In genomic region chr9:91101598-91102168, GRCh38 we compare ENCODE assay signal across 8 cellular contexts.
DNase-seq lines count a peak whose midpoint lies in the region; ATAC-seq and TF ChIP-seq lines count a peak whose summit lies in the region.

No MANE protein-coding gene starts in this region.

- peak overlapping the region; percentile 84 to 94 for H3K27ac Mint-ChIP-seq in natural killer cell treated with Interleukin-12 subunit alpha and Interleukin-12 subunit beta and Interleukin-15 and Interleukin-18, amount 100 ng/mL, for 72 hours

- peaks cover 3 to 41% (median 30%) of the 10 kb centered on the region in 12 donors for H3K4me1 ChIP-seq in heart left ventricle
- H3K4me1 ChIP-seq in uterus: peaks cover 0 to 5% of the 10 kb centered on the region in 2 donors

- ATAC-seq in heart left ventricle: no peak
- ATAC-seq in left ventricle myocardium superior: no peak
- peak; percentile 69 to 81 for ATAC-seq in natural killer cell treated with Interleukin-12 subunit alpha and Interleukin-12 subunit beta and Interleukin-15 and Interleukin-18, amount 100 ng/mL, for 72 hours
- ATAC-seq in HG02973 (IDR thresholded peaks at IDR 0.05; ENCODE audit: unreplicated experiment): no peak
- ATAC-seq in GM18909 (IDR thresholded peaks at IDR 0.05; ENCODE audit: poor library complexity, unreplicated experiment): no peak
- ATAC-seq in GM19463 (IDR thresholded peaks at IDR 0.05; ENCODE audit: unreplicated experiment): no peak

- DNase-seq in heart left ventricle (no peak), left ventricle myocardium superior (no peak), activated T-helper 1 cell treated with Interleukin-2 at 50 U/mL for 16 hours (ENCODE audit: low read depth) (peak; percentile 66), uterus (no peak)
- peak; percentile 75 for DNase-seq in natural killer cell treated with Interleukin-12 subunit alpha and Interleukin-12 subunit beta and Interleukin-15 and Interleukin-18, amount 100 ng/mL, for 72 hours (ENCODE audit: low spot score)

- peaks cover 42 to 50% of the 10 kb centered on the region in 2 donors for H3K4me1 Mint-ChIP-seq in natural killer cell treated with Interleukin-12 subunit alpha and Interleukin-12 subunit beta and Interleukin-15 and Interleukin-18, amount 100 ng/mL, for 72 hours (ENCODE audit: low read depth in 2 of 2)

- peaks cover 5% of the 10 kb centered on the region for H3K36me3 Mint-ChIP-seq in natural killer cell treated with Interleukin-12 subunit alpha and Interleukin-12 subunit beta and Interleukin-15 and Interleukin-18, amount 100 ng/mL, for 72 hours

- no peaks in the 10 kb centered on the region for H3K27me3 ChIP-seq in heart left ventricle
- H3K27me3 ChIP-seq in uterus: no peaks in the 10 kb centered on the region

- intact Hi-C loops in heart left ventricle (cut with DNase I) (loop anchor here in 7 of 10 donors (2.0 to 10.0 kb wide), 6 partner anchors 53 to 321 kb away; partner anchors contain the start of gene NFIL3 (in 2 of the 7)), left ventricle myocardium superior (cut with micrococcal nuclease) (no loop called here), uterus (cut with DNase I; ENCODE audit: low total_unique reads) (no loop called here)

- H3K36me3 ChIP-seq in heart left ventricle: no peaks in the 10 kb centered on the region
- no peaks in the 10 kb centered on the region for H3K36me3 ChIP-seq in uterus

- peak overlapping the region; percentile 47 for H3K4me3 Mint-ChIP-seq in natural killer cell treated with Interleukin-12 subunit alpha and Interleukin-12 subunit beta and Interleukin-15 and Interleukin-18, amount 100 ng/mL, for 72 hours

- no peak for TF ChIP-seq CTCF in heart left ventricle (IDR thresholded peaks at IDR 0.05)
- no peak for TF ChIP-seq CTCF in uterus (IDR thresholded peaks at IDR 0.05)

- H3K4me3 ChIP-seq in heart left ventricle (no peak overlapping the region), uterus (no peak overlapping the region)

- no peaks in the 10 kb centered on the region for H3K9me3 ChIP-seq in heart left ventricle
- H3K9me3 ChIP-seq in uterus: no peaks in the 10 kb centered on the region

- 38 to 59% (median 50%) methylated on average over 8 of the region's 8 CpGs for WGBS in heart left ventricle, 4 donors

- H3K9me3 Mint-ChIP-seq in natural killer cell treated with Interleukin-12 subunit alpha and Interleukin-12 subunit beta and Interleukin-15 and Interleukin-18, amount 100 ng/mL, for 72 hours: no peaks in the 10 kb centered on the region

- peak overlapping the region in 10 of 12 donors; percentile 62 to 93 (median 80) for H3K27ac ChIP-seq in heart left ventricle
- peak overlapping the region; percentile 57 to 59 for H3K27ac ChIP-seq in uterus

- peaks cover 0 to 2% of the 10 kb centered on the region in 2 donors for H3K27me3 Mint-ChIP-seq in natural killer cell treated with Interleukin-12 subunit alpha and Interleukin-12 subunit beta and Interleukin-15 and Interleukin-18, amount 100 ng/mL, for 72 hours

- no peak for TF ChIP-seq POLR2A in heart left ventricle (IDR thresholded peaks at IDR 0.05)
- no peak for TF ChIP-seq POLR2A in uterus (IDR thresholded peaks at IDR 0.05)

Comparison
In these comparisons a context has a peak if more than half of its experiments do, and no peak if none do; other contexts are left out.
1. intact Hi-C loops: an anchor here in heart left ventricle (2.0 to 10.0 kb wide); none called in left ventricle myocardium superior and uterus.
2. ATAC-seq: peak in natural killer cell treated with Interleukin-12 subunit alpha and Interleukin-12 subunit beta and Interleukin-15 and Interleukin-18, amount 100 ng/mL, for 72 hours (2 of 2); none in heart left ventricle (0 of 4), left ventricle myocardium superior (single experiment), HG02973 (single experiment), GM18909 (single experiment) and GM19463 (single experiment).
3. DNase-seq: peak in activated T-helper 1 cell treated with Interleukin-2 at 50 U/mL for 16 hours (single experiment) and natural killer cell treated with Interleukin-12 subunit alpha and Interleukin-12 subunit beta and Interleukin-15 and Interleukin-18, amount 100 ng/mL, for 72 hours (single experiment); none in heart left ventricle (0 of 5), left ventricle myocardium superior (single experiment) and uterus (0 of 2).